17 cellular contexts compared by ENCODE assay signal in the genomic region with DNA sequence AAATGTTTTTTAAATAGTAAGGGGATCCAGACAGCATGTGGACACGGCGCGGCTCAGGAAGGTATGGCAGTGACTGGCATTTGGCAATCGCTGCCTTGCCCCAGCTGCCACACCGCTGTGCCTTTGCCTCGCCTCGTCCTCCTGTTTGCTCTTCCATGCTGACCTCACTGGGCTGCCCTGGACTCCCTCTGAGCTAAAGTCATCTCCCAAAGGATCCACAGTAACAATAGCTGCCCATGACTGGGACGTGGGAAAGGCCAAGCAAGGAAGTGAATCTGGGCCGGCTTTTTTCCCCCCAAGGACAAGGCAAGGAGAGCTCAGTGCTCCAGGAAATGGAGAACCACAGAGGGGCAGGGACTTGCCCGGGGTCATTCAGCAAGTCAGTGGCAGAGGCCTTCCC. TPM values are rescaled to one million over a fixed set of nuclear protein-coding genes. Genes with fewer than 3 reads are reported as not detected.
A peak's percentile ranks its signal among the peaks of the same experiment; 100 is the strongest.
DNase-seq lines count a peak whose midpoint lies in the region; ATAC-seq and TF ChIP-seq lines count a peak whose summit lies in the region.
"Had no signal": no experiment of that assay in that cellular context is flagged by ENCODE, and none has a peak within 500 bp of the region (broad histone marks: within the 10 kb centered on the region; RNA-seq: fewer than 3 reads in every experiment).

No MANE protein-coding gene starts in this region.

- TF ChIP-seq CTCF in nephron (IDR thresholded peaks at IDR 0.05; ENCODE audit: unreplicated experiment in 3 of 3) (no peak), transverse colon (IDR thresholded peaks at IDR 0.05) (no peak)

- H3K27ac Mint-ChIP-seq in nephron: peak overlapping the region; percentile 59 to 95 (median 95)
- H3K27ac Mint-ChIP-seq in activated CD4-positive, alpha-beta memory T cell treated with anti-CD3 and anti-CD28 coated beads, Interleukin-2, amount 10 ng/mL, durations not matched to agents 7 days and 5 days: no peak overlapping the region
- H3K27ac Mint-ChIP-seq: IgD-negative memory B cell; natural killer cell treated with Interleukin-12 subunit alpha and Interleukin-12 subunit beta and Interleukin-15 and Interleukin-18, amount 100 ng/mL, for 72 hours had no signal

- peaks cover 0 to 6% (median 1%) of the 10 kb centered on the region in 4 donors for H3K4me1 ChIP-seq in transverse colon
- H3K4me1 ChIP-seq: colonic mucosa had no signal

- no peaks in the 10 kb centered on the region for H3K36me3 ChIP-seq in transverse colon
- H3K36me3 ChIP-seq: colonic mucosa had no signal

- H3K4me3 Mint-ChIP-seq in nephron: peak overlapping the region in 2 of 3 experiments; percentile 22 to 80
- no peak overlapping the region for H3K4me3 Mint-ChIP-seq in activated CD4-positive, alpha-beta memory T cell treated with anti-CD3 and anti-CD28 coated beads, Interleukin-2, amount 10 ng/mL, durations not matched to agents 7 days and 5 days
- H3K4me3 Mint-ChIP-seq: IgD-negative memory B cell; natural killer cell treated with Interleukin-12 subunit alpha and Interleukin-12 subunit beta and Interleukin-15 and Interleukin-18, amount 100 ng/mL, for 72 hours had no signal

- no peaks in the 10 kb centered on the region for H3K36me3 Mint-ChIP-seq in nephron (ENCODE audit: low read depth)
- no peaks in the 10 kb centered on the region for H3K36me3 Mint-ChIP-seq in activated CD4-positive, alpha-beta memory T cell treated with anti-CD3 and anti-CD28 coated beads, Interleukin-2, amount 10 ng/mL, durations not matched to agents 7 days and 5 days (ENCODE audit: low read depth)
- H3K36me3 Mint-ChIP-seq: IgD-negative memory B cell; natural killer cell treated with Interleukin-12 subunit alpha and Interleukin-12 subunit beta and Interleukin-15 and Interleukin-18, amount 100 ng/mL, for 72 hours had no signal

- ATAC-seq in HG03175 (IDR thresholded peaks at IDR 0.05; ENCODE audit: unreplicated experiment): no peak
- ATAC-seq: natural killer cell treated with Interleukin-12 subunit alpha and Interleukin-12 subunit beta and Interleukin-15 and Interleukin-18, amount 100 ng/mL, for 72 hours had no signal

- DNase-seq in SW480 (ENCODE audit: low spot score): peak; percentile 28
- peak; percentile 76 for DNase-seq in cardiac septum (ENCODE audit: low spot score)
- no peak for DNase-seq in transverse colon
- no peak for DNase-seq in anterior cingulate cortex (lab: John Stamatoyannopoulos, UW)
- DNase-seq in activated CD4-positive, alpha-beta memory T cell treated with anti-CD3 and anti-CD28 coated beads, Interleukin-2, amount 10 ng/mL, durations not matched to agents 7 days and 5 days: no peak
- no peak for DNase-seq in ureter (ENCODE audit: low spot score)
- DNase-seq: activated CD4-positive, alpha-beta T cell treated with anti-CD3 and anti-CD28 coated beads for 48 hours; activated CD8-positive, alpha-beta memory T cell treated with anti-CD3 and anti-CD28 coated beads, Interleukin-2, amount 50 U/mL, for 4 hours; colonic mucosa; NCI-H1930; NK-92 treated with Interleukin-12 subunit alpha and Interleukin-12 subunit beta, amount 100 ng/mL, for 24 hours; stimulated activated naive CD4-positive, alpha-beta T cell treated with Interleukin-2 at 50 U/mL for 16 hours had no signal

- WGBS in transverse colon (ENCODE audit: low coverage in 1 of 2), 2 donors: 64 to 71% methylated on average over 1 to 10 of the region's 10 CpGs

- H3K4me1 Mint-ChIP-seq in nephron: peaks cover 67% of the 10 kb centered on the region
- no peaks in the 10 kb centered on the region for H3K4me1 Mint-ChIP-seq in activated CD4-positive, alpha-beta memory T cell treated with anti-CD3 and anti-CD28 coated beads, Interleukin-2, amount 10 ng/mL, durations not matched to agents 7 days and 5 days

- H3K9me3 Mint-ChIP-seq in nephron: no peaks in the 10 kb centered on the region
- H3K9me3 Mint-ChIP-seq in activated CD4-positive, alpha-beta memory T cell treated with anti-CD3 and anti-CD28 coated beads, Interleukin-2, amount 10 ng/mL, durations not matched to agents 7 days and 5 days: no peaks in the 10 kb centered on the region
- H3K9me3 Mint-ChIP-seq: IgD-negative memory B cell; natural killer cell treated with Interleukin-12 subunit alpha and Interleukin-12 subunit beta and Interleukin-15 and Interleukin-18, amount 100 ng/mL, for 72 hours had no signal

- no peak for TF ChIP-seq POLR2A in transverse colon (IDR thresholded peaks at IDR 0.05)

- TF ChIP-seq EP300 in transverse colon (IDR thresholded peaks at IDR 0.05; ENCODE audit: low read depth): no peak

- no peak overlapping the region for H3K4me3 ChIP-seq in transverse colon
- H3K4me3 ChIP-seq: colonic mucosa had no signal

- in situ Hi-C loops in transverse colon (cut with MboI; ENCODE audit: low pct_ligation_motif_present in 1 of 4, low pct_unique_long_range_greater_than_20kb in 1 of 4, low sequenced_read_pairs in 3 of 4): no loop called here

- H3K27ac ChIP-seq in transverse colon: peak overlapping the region; percentile 81 to 89 (median 82)
- H3K27ac ChIP-seq: colonic mucosa had no signal

- peaks cover 11% of the 10 kb centered on the region for H3K27me3 Mint-ChIP-seq in nephron (ENCODE audit: low read depth)
- peaks cover 20% of the 10 kb centered on the region for H3K27me3 Mint-ChIP-seq in activated CD4-positive, alpha-beta memory T cell treated with anti-CD3 and anti-CD28 coated beads, Interleukin-2, amount 10 ng/mL, durations not matched to agents 7 days and 5 days

- POLR2A ChIA-PET in activated CD4-positive, alpha-beta memory T cell treated with anti-CD3 and anti-CD28 coated beads, Interleukin-2, amount 10 ng/mL, durations not matched to agents 7 days and 5 days (lab: Charles Lee): no interaction called here

- H3K27me3 ChIP-seq in transverse colon: peaks cover 9% of the 10 kb centered on the region
- H3K27me3 ChIP-seq: colonic mucosa had no signal

- no peaks in the 10 kb centered on the region for H3K9me3 ChIP-seq in transverse colon
- H3K9me3 ChIP-seq: colonic mucosa had no signal

- intact Hi-C loops in cardiac septum (cut with DNase I) (no loop called here), transverse colon (cut with DNase I; ENCODE audit: low total_unique reads) (loop anchor here (5.0 kb wide), 1 partner anchor 48 kb away; the partner anchor contains the start of gene JPH2)

- CTCF ChIA-PET in activated CD4-positive, alpha-beta memory T cell treated with anti-CD3 and anti-CD28 coated beads, Interleukin-2, amount 10 ng/mL, durations not matched to agents 7 days and 5 days (lab: Charles Lee): no interaction called here

RNA-seq across cellular contexts. Expression of gene JPH2, which starts 48.1 kb away (rescaled TPM):
- total RNA-seq in cardiac septum: 182 TPM
- 100 to 1,000 TPM in 1 of 4 donors, 10 to 100 TPM in 2, 1 to 10 TPM in 1; 9.8 to 216 (median 18.3) TPM for total RNA-seq in transverse colon
- under 1 TPM; 0.05 to 0.10 TPM for total RNA-seq in activated CD4-positive, alpha-beta memory T cell treated with anti-CD3 and anti-CD28 coated beads, Interleukin-2, amount 10 ng/mL, durations not matched to agents 7 days and 5 days
- 35.2 TPM for total RNA-seq in ureter
- total RNA-seq: endothelial cell of umbilical vein had no signal

Comparison
In these comparisons a context has a peak if more than half of its experiments do, and no peak if none do; other contexts are left out.
1. DNase-seq: peak in SW480 (single experiment) and cardiac septum (single experiment); none in transverse colon (single experiment), anterior cingulate cortex (0 of 58), activated CD4-positive, alpha-beta memory T cell treated with anti-CD3 and anti-CD28 coated beads, Interleukin-2, amount 10 ng/mL, durations not matched to agents 7 days and 5 days (single experiment) and ureter (single experiment).
2. RNA of gene JPH2, which starts 48.1 kb away (total RNA-seq): 182 TPM in cardiac septum (single experiment), 35.2 TPM in ureter (single experiment) and 9.8 to 216 TPM in transverse colon; 0.05 to 0.10 TPM in activated CD4-positive, alpha-beta memory T cell treated with anti-CD3 and anti-CD28 coated beads, Interleukin-2, amount 10 ng/mL, durations not matched to agents 7 days and 5 days; every median in the first group is over 4 times any median in the second.